ENCODE assay signal across 1 cellular context in genomic region chr9:137193771-137194170, GRCh38.
TF ChIP-seq lines count a peak whose summit lies in the region.

No MANE protein-coding gene starts in this region.

TF ChIP-seq in K562, 482 proteins besides CTCF, POLR2A, EP300 and RAD21:
- TF ChIP-seq PCBP1 (IDR thresholded peaks at IDR 0.05; ENCODE audit: low read depth, low read length, poor library complexity, severe bottlenecking) (peak; percentile 13), ZNF644 (tag; IDR thresholded peaks at IDR 0.05; ENCODE audit: low read depth) (no peak), HEY1 (CRISPR knock-in tag; IDR thresholded peaks at IDR 0.05; ENCODE audit: borderline replicate concordance) (no peak)
